ENCODE assay signal across 8 cellular contexts in the genomic region with DNA sequence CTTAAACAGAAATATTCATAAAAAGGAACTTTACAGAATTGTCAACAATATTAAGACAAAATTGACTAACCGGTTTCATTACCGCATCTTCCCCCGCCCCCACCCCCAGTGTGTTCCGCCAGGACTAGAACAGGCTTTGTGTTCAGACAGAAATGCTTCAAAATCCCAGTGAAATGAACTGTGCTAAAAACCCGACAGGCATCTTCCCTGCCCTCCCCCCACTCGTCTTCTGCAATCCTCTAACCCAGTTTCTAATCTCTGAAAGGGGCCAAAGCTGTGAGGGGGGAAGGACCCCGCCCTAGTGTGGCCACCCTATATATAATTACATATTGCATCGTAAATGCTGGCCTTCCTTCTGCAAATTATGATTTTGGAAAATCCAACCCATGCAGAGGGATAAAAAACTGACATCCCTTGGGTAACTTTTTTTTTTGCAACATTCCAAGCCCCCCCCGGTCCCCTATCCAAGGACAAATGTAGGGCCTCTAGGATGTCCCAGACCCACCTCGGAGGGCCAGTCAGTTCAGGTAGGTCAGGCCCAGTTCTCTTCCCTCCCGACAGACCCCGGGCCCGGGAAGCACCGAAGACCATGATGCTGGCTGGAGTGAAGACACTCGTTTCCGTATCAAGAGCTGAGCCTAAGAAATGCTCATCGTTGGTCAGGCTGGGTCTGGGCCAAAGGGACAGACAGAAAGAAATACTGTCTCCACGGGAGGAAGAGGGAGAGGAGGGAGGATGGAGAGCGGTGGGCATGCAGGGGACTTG. TPM values are rescaled to one million over a fixed set of nuclear protein-coding genes. Genes with fewer than 3 reads are reported as not detected.
A peak's percentile ranks its signal among the peaks of the same experiment; 100 is the strongest.
DNase-seq lines count a peak whose midpoint lies in the region; ATAC-seq, FAIRE-seq and TF ChIP-seq lines count a peak whose summit lies in the region.

No MANE protein-coding gene starts in this region.

- no peak overlapping the region for H2BK120ac ChIP-seq in IMR-90 (ENCODE audit: low read depth, low read length)

- H4K8ac ChIP-seq in IMR-90 (ENCODE audit: low read depth in 2 of 2, low read length in 2 of 2): no peak overlapping the region

- H2BK20ac ChIP-seq in IMR-90 (ENCODE audit: low read depth, low read length): no peak overlapping the region

- WGBS in IMR-90 (ENCODE audit: extremely low coverage in 2 of 2, insufficient read length in 1 of 2), 2 experiments: 74% methylated on average over 8 of the region's 19 CpGs; no CpG with 5 or more reads in 1 of the 2 experiments

- H3K79me1 ChIP-seq in IMR-90 (ENCODE audit: low read depth in 1 of 2, low read length in 2 of 2): peaks cover 0 to 7% of the 10 kb centered on the region in 2 experiments; a peak in 2 of 4 replicates

- H2AFZ ChIP-seq in IMR-90 (replicated peaks; ENCODE audit: low read length, poor library complexity) (peak overlapping the region; percentile 21), astrocyte (ENCODE audit: low read depth, low read length) (no peak overlapping the region)

- H3K9me1 ChIP-seq in IMR-90 (ENCODE audit: insufficient read depth, low read length): no peaks in the 10 kb centered on the region

- H3K18ac ChIP-seq in IMR-90 (ENCODE audit: low read depth, low read length): no peak overlapping the region

- no peaks in the 10 kb centered on the region for H3K27me3 ChIP-seq in BLaER1
- no peaks in the 10 kb centered on the region for H3K27me3 ChIP-seq in IMR-90 (ENCODE audit: control insufficient read depth, insufficient read depth, low read length)
- H3K27me3 ChIP-seq in astrocyte (ENCODE audit: insufficient read depth, low read length): no peaks in the 10 kb centered on the region
- H3K27me3 ChIP-seq in muscle layer of duodenum (ENCODE audit: low read depth, low read length): no peaks in the 10 kb centered on the region
- no peaks in the 10 kb centered on the region for H3K27me3 ChIP-seq in effector memory CD4-positive, alpha-beta T cell (replicated peaks; ENCODE audit: control insufficient read depth, insufficient read depth, low read length, poor library complexity, severe bottlenecking)

- peaks cover 22% of the 10 kb centered on the region; the same call in 1 of the 2 replicates for H4K20me1 ChIP-seq in BLaER1
- H4K20me1 ChIP-seq in IMR-90 (ENCODE audit: insufficient read depth, low read length): no peaks in the 10 kb centered on the region; the same call in 1 of the 2 replicates
- peaks cover 16% of the 10 kb centered on the region for H4K20me1 ChIP-seq in astrocyte (ENCODE audit: insufficient read depth, low read length)

- peaks cover 42% of the 10 kb centered on the region for H3K4me1 ChIP-seq in BLaER1
- peaks cover 5% of the 10 kb centered on the region; the same call in 1 of the 2 replicates for H3K4me1 ChIP-seq in IMR-90 (ENCODE audit: control insufficient read depth, insufficient read depth, low read length)
- peaks cover 10% of the 10 kb centered on the region for H3K4me1 ChIP-seq in astrocyte (ENCODE audit: insufficient read depth, low read length)
- H3K4me1 ChIP-seq in muscle layer of duodenum (ENCODE audit: control insufficient read depth in 1 of 2, insufficient read depth in 2 of 2, low read length in 2 of 2): peaks cover 0 to 40% of the 10 kb centered on the region in 2 donors
- H3K4me1 ChIP-seq in effector memory CD4-positive, alpha-beta T cell (ENCODE audit: control insufficient read depth, insufficient read depth, low read length, poor library complexity, severe bottlenecking): peaks cover 8% of the 10 kb centered on the region

- H2AK5ac ChIP-seq in IMR-90 (ENCODE audit: low read depth, low read length): peak overlapping the region; percentile 31; the same call in 1 of the 2 replicates

- DNase-seq in IMR-90: no peak
- DNase-seq in astrocyte (ENCODE audit: low read depth): no peak
- no peak for DNase-seq in NCI-H1105 (lab: John Stamatoyannopoulos, UW)
- DNase-seq in effector memory CD4-positive, alpha-beta T cell: no peak
- no peak for DNase-seq in KBM-7

- H3K23ac ChIP-seq in IMR-90 (ENCODE audit: low read depth, low read length): no peak overlapping the region

- peaks cover 7% of the 10 kb centered on the region for H3K36me3 Mint-ChIP-seq in astrocyte (ENCODE audit: low read depth, unreplicated experiment)

- peak overlapping the region; percentile 91 for H3K27ac Mint-ChIP-seq in astrocyte (ENCODE audit: unreplicated experiment)

- no peaks in the 10 kb centered on the region for H3K9me3 ChIP-seq in BLaER1
- no peaks in the 10 kb centered on the region for H3K9me3 ChIP-seq in IMR-90 (ENCODE audit: control insufficient read depth, insufficient read depth, low read length)
- no peaks in the 10 kb centered on the region for H3K9me3 ChIP-seq in astrocyte (ENCODE audit: insufficient read depth, low read depth, low read length)
- no peaks in the 10 kb centered on the region for H3K9me3 ChIP-seq in muscle layer of duodenum (ENCODE audit: control insufficient read depth in 1 of 2, low read length in 2 of 2)
- H3K9me3 ChIP-seq in effector memory CD4-positive, alpha-beta T cell (ENCODE audit: control insufficient read depth, low read length): no peaks in the 10 kb centered on the region

- H2AK9ac ChIP-seq in IMR-90 (replicated peaks; ENCODE audit: low read depth, low read length, poor library complexity): peak overlapping the region; percentile 65

- TF ChIP-seq CTCF in IMR-90 (conservative IDR thresholded peaks at IDR 0.05; ENCODE audit: low read depth, low read length): no peak
- no peak for TF ChIP-seq CTCF in astrocyte (IDR thresholded peaks at IDR 0.05; ENCODE audit: insufficient read depth, low read depth, low read length)

- ATAC-seq in IMR-90 (ENCODE audit: low read depth): no peak
- ATAC-seq in HG02610 (IDR thresholded peaks at IDR 0.05; ENCODE audit: unreplicated experiment): no peak

- H3K36me3 ChIP-seq in BLaER1 (peaks cover 58% of the 10 kb centered on the region), IMR-90 (ENCODE audit: control insufficient read depth, insufficient read depth, low read length) (peaks cover 28% of the 10 kb centered on the region), astrocyte (ENCODE audit: insufficient read depth, low read length) (peaks cover 14% of the 10 kb centered on the region), muscle layer of duodenum (ENCODE audit: control insufficient read depth in 1 of 2, insufficient read depth in 2 of 2, low read length in 2 of 2) (peaks cover 6 to 45% of the 10 kb centered on the region in 2 donors)
- H3K36me3 ChIP-seq in effector memory CD4-positive, alpha-beta T cell (ENCODE audit: control insufficient read depth, insufficient read depth, low read length): no peaks in the 10 kb centered on the region

- BruUV-seq in IMR-90 (replicated peaks; lab: Mats Ljungman, UMichigan): no TSS peak

- no peaks in the 10 kb centered on the region for H3K9me3 Mint-ChIP-seq in astrocyte (ENCODE audit: unreplicated experiment)

- H2BK15ac ChIP-seq in IMR-90 (ENCODE audit: low read depth, low read length): no peak overlapping the region

- no peak overlapping the region for H2BK5ac ChIP-seq in IMR-90 (ENCODE audit: low read depth, low read length, poor library complexity, severe bottlenecking)

- H4K5ac ChIP-seq in IMR-90 (ENCODE audit: low read depth, low read length): no peak overlapping the region

- H4K91ac ChIP-seq in IMR-90 (ENCODE audit: insufficient read depth, low read depth, low read length): no peak overlapping the region

- H3K4me1 Mint-ChIP-seq in astrocyte (ENCODE audit: low read depth, unreplicated experiment): peaks cover 17% of the 10 kb centered on the region

- H3K4me3 Mint-ChIP-seq in astrocyte (ENCODE audit: unreplicated experiment): peak overlapping the region; percentile 89

- intact Hi-C loops in IMR-90 (cut with micrococcal nuclease): loop anchor here (2.0 to 5.0 kb wide), 2 partner anchors 36 to 153 kb away; a partner anchor contains a TSS

- dilution Hi-C loops in IMR-90 (cut with HindIII; ENCODE audit: low sequenced_read_pairs, unreplicated experiment): no loop called here

- H3K4me2 ChIP-seq in BLaER1 (peak overlapping the region; percentile 100), IMR-90 (ENCODE audit: low read depth, low read length) (no peak overlapping the region), astrocyte (ENCODE audit: low read length) (peak overlapping the region; percentile 96)

- POLR2A ChIA-PET in IMR-90 (lab: Charles Lee; ENCODE audit: unreplicated experiment): interaction anchor here (0.7 kb wide), 1 partner anchor 30 kb away, joined by 3 read pairs; no protein-coding TSS in a partner anchor

- TF ChIP-seq POLR2A in IMR-90 (IDR thresholded peaks at IDR 0.05; ENCODE audit: low read depth, low read length): no peak

- in situ Hi-C loops in IMR-90 (cut with MboI; ENCODE audit: low sequenced_read_pairs) (no loop called here), KBM-7 (cut with MboI; ENCODE audit: low pct_unique_long_range_greater_than_20kb, low sequenced_read_pairs) (no loop called here)

- no peak for FAIRE-seq in astrocyte (lab: Jason Lieb, UNC)

- H3K27ac ChIP-seq in BLaER1 (no peak overlapping the region), IMR-90 (ENCODE audit: insufficient read depth, low read length) (no peak overlapping the region), astrocyte (ENCODE audit: low read depth, low read length) (no peak overlapping the region), muscle layer of duodenum (ENCODE audit: low read length) (peak overlapping the region; percentile 14)
- H3K27ac ChIP-seq in effector memory CD4-positive, alpha-beta T cell (ENCODE audit: insufficient read depth, low read length, poor library complexity, severe bottlenecking): no peak overlapping the region

- H3K9ac ChIP-seq in BLaER1 (no peak overlapping the region), IMR-90 (ENCODE audit: low read depth, low read length) (no peak overlapping the region), astrocyte (ENCODE audit: low read length) (peak overlapping the region; percentile 76)

- TF ChIP-seq RAD21 in IMR-90 (IDR thresholded peaks at IDR 0.05; ENCODE audit: low read length): no peak

- no peaks in the 10 kb centered on the region for H3K79me2 ChIP-seq in astrocyte (ENCODE audit: insufficient read depth, low read length)

- no peak overlapping the region for H3K4ac ChIP-seq in IMR-90 (ENCODE audit: low read depth, low read length)

- H3K27me3 Mint-ChIP-seq in astrocyte (ENCODE audit: low read depth, unreplicated experiment): no peaks in the 10 kb centered on the region

- CTCF ChIA-PET in IMR-90 (lab: Yijun Ruan, JAX): no interaction called here

- no peak overlapping the region for H3K14ac ChIP-seq in IMR-90 (replicated peaks; ENCODE audit: low read depth, low read length)

- 0 out of 2 replicates have a peak overlapping the region, but pooled peaks have one; percentile 87 for H3K4me3 ChIP-seq in BLaER1
- no peak overlapping the region for H3K4me3 ChIP-seq in IMR-90 (ENCODE audit: insufficient read depth, low read depth, low read length)
- H3K4me3 ChIP-seq in astrocyte (ENCODE audit: insufficient read depth, low read depth, low read length): peak overlapping the region; percentile 71
- H3K4me3 ChIP-seq in muscle layer of duodenum (ENCODE audit: low read depth in 1 of 2, low read length in 2 of 2): peak overlapping the region in 1 of 2 donors; percentile 95
- no peak overlapping the region for H3K4me3 ChIP-seq in effector memory CD4-positive, alpha-beta T cell (ENCODE audit: insufficient read depth, low read depth, low read length, poor library complexity, severe bottlenecking)

- no peak overlapping the region for H3K56ac ChIP-seq in IMR-90 (ENCODE audit: extremely low read depth, insufficient read depth, low read length)

RNA-seq across cellular contexts. Expression of a gene that starts 1.2 kb away (rescaled TPM):
- total RNA-seq in IMR-90 (2012; rRNA removed): 13.6 and 14.2 TPM in 2 replicates
- 27.1 and 30.1 TPM in 2 replicates for polyA plus RNA-seq in IMR-90 (2012; rRNA removed)
- 11.3 and 32.6 TPM in 2 replicates for polyA plus RNA-seq in IMR-90 (2012; cell fraction: cytosol; rRNA removed)
- polyA plus RNA-seq in IMR-90 (2012; cell fraction: nucleus; rRNA removed; ENCODE audit: low replicate concordance): 67.3 and 174 TPM in 2 replicates
- 33.6 and 38.0 TPM in 2 replicates for total RNA-seq in astrocyte

RNA-seq across cellular contexts. Expression of a gene that starts 8.5 kb away (rescaled TPM):
- total RNA-seq in IMR-90 (2012; rRNA removed) (not detected in 2 replicates), astrocyte (not detected in 2 replicates)
- polyA plus RNA-seq in IMR-90 (2012; rRNA removed): not detected in 2 replicates
- polyA plus RNA-seq in IMR-90 (2012; cell fraction: cytosol; rRNA removed): not detected in 2 replicates
- not detected in 2 replicates for polyA plus RNA-seq in IMR-90 (2012; cell fraction: nucleus; rRNA removed; ENCODE audit: low replicate concordance)

RNA-seq across cellular contexts. Expression of a gene that starts 15.5 kb away (rescaled TPM):
- total RNA-seq in IMR-90 (2012; rRNA removed): not detected in 2 replicates
- polyA plus RNA-seq in IMR-90 (2012; rRNA removed): not detected in 2 replicates
- polyA plus RNA-seq in IMR-90 (2012; cell fraction: cytosol; rRNA removed): not detected in 2 replicates
- polyA plus RNA-seq in IMR-90 (2012; cell fraction: nucleus; rRNA removed; ENCODE audit: low replicate concordance): 0.10 TPM in 1 of 2 replicates, not detected in the other
- total RNA-seq in astrocyte: 4.4 and 5.9 TPM in 2 replicates

RNA-seq across cellular contexts. Expression of a gene that starts 36.7 kb away (rescaled TPM):
- total RNA-seq in IMR-90 (2012; rRNA removed) (4.5 and 4.7 TPM in 2 replicates), astrocyte (12.2 and 14.6 TPM in 2 replicates)
- polyA plus RNA-seq in IMR-90 (2012; rRNA removed): 5.9 and 7.3 TPM in 2 replicates
- polyA plus RNA-seq in IMR-90 (2012; cell fraction: cytosol; rRNA removed): 2.6 and 6.0 TPM in 2 replicates
- polyA plus RNA-seq in IMR-90 (2012; cell fraction: nucleus; rRNA removed; ENCODE audit: low replicate concordance): 25.8 and 41.4 TPM in 2 replicates

RNA-seq across cellular contexts. Expression of a gene that starts 43.4 kb away (rescaled TPM):
- total RNA-seq in IMR-90 (2012; rRNA removed) (26.0 and 27.8 TPM in 2 replicates), astrocyte (69.9 and 77.8 TPM in 2 replicates)
- 53.2 and 54.2 TPM in 2 replicates for polyA plus RNA-seq in IMR-90 (2012; rRNA removed)
- 28.8 and 39.4 TPM in 2 replicates for polyA plus RNA-seq in IMR-90 (2012; cell fraction: cytosol; rRNA removed)
- 63.0 and 63.9 TPM in 2 replicates for polyA plus RNA-seq in IMR-90 (2012; cell fraction: nucleus; rRNA removed; ENCODE audit: low replicate concordance)

Comparison
In these comparisons a context has a peak if more than half of its experiments do, and no peak if none do; other contexts are left out.
1. H3K4me3 ChIP-seq: peak in BLaER1 (single experiment) and astrocyte (single experiment); none in IMR-90 (single experiment) and effector memory CD4-positive, alpha-beta T cell (single experiment).